13 cellular contexts compared by ENCODE assay signal in the genomic region with DNA sequence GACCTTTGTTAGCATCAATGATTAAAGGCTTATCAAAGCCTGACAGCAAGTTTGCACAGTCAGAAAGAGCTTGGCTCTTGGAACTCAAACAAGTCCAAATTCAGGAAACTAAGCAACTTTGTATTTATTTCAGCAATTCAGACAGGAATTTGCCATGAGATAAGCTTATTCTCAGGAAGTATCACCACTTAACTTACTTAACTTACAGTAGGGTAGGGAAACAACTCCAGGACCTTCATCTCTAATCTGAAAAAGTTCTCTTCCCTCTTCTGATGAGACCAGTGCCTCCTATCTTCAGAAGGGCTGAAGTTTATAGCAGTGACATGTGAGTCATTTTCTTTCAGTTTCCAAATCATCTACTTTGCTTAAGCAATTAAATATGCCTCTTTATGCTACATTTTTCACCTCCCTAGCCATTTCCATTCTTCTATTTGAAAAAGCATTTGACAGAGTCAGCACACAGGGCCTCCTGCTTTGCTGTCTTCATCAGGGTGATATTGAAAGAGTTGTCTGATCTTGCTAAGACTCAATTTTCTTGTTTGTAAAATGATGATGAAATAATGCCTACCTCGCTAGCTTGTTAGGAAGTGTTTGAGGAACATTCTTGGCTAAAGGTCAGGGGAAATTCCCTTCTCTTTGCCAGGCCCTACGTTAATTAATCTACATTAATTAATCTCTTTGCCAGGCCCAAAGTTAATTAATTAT.
DNase-seq lines count a peak whose midpoint lies in the region; ATAC-seq, FAIRE-seq and TF ChIP-seq lines count a peak whose summit lies in the region.
"Had no signal": no experiment of that assay in that cellular context is flagged by ENCODE, and none has a peak within 500 bp of the region (broad histone marks: within the 10 kb centered on the region; RNA-seq: fewer than 3 reads in every experiment).

No MANE protein-coding gene starts in this region.

- POLR2A ChIA-PET in A549 (lab: Yijun Ruan, JAX): no interaction called here

- H2AFZ ChIP-seq in GM23338 (peak overlapping the region; percentile 56; the same call in 1 of the 2 replicates), hepatocyte (peak overlapping the region; percentile 14)

- H3K4me1 Mint-ChIP-seq in GM23338: no peaks in the 10 kb centered on the region
- H3K4me1 Mint-ChIP-seq: memory B cell had no signal

- no peaks in the 10 kb centered on the region for H3K27me3 Mint-ChIP-seq in GM23338 (ENCODE audit: insufficient read depth, low read depth, poor library complexity)
- H3K27me3 Mint-ChIP-seq: CD4-positive, alpha-beta T cell; memory B cell; stimulated activated naive CD8-positive, alpha-beta T cell treated with anti-CD3 and anti-CD28 coated beads, Interleukin-15, Interleukin-2, amounts not matched to agents 100 ng/mL and 50 ng/mL, for 24 hours had no signal

- H3K4me3 Mint-ChIP-seq in GM23338: no peak overlapping the region
- H3K4me3 Mint-ChIP-seq: CD4-positive, alpha-beta T cell; memory B cell; stimulated activated naive CD8-positive, alpha-beta T cell treated with anti-CD3 and anti-CD28 coated beads, Interleukin-15, Interleukin-2, amounts not matched to agents 100 ng/mL and 50 ng/mL, for 24 hours had no signal

- no peak for TF ChIP-seq EP300 in A549 (IDR thresholded peaks at IDR 0.05)
- TF ChIP-seq EP300 in tibial nerve (IDR thresholded peaks at IDR 0.05): no peak

- no peak overlapping the region for H3K4me3 ChIP-seq in A549
- no peak overlapping the region for H3K4me3 ChIP-seq in GM23338
- H3K4me3 ChIP-seq in body of pancreas: no peak overlapping the region
- H3K4me3 ChIP-seq in hepatocyte: no peak overlapping the region
- H3K4me3 ChIP-seq in tibial nerve: no peak overlapping the region

- TF ChIP-seq CTCF in A549 (IDR thresholded peaks at IDR 0.05) (no peak), GM23338 (conservative IDR thresholded peaks at IDR 0.05; ENCODE audit: low read depth in 2 of 2) (no peak; a peak in 1 of 4 replicates), body of pancreas (IDR thresholded peaks at IDR 0.05) (peak in 5 of 7 experiments; percentile 10 to 40 (median 36)), hepatocyte (IDR thresholded peaks at IDR 0.05; ENCODE audit: poor library complexity) (peak; percentile 41), tibial nerve (IDR thresholded peaks at IDR 0.05) (no peak)

- ATAC-seq in A549 (peak in 1 of 2 experiments; percentile 47; a peak in 3 of 6 replicates), GM23338 (no peak), body of pancreas (peak; percentile 58), HG03139 (IDR thresholded peaks at IDR 0.05; ENCODE audit: unreplicated experiment) (no peak), HG03571 (IDR thresholded peaks at IDR 0.05; ENCODE audit: unreplicated experiment) (no peak)

- H3K79me2 ChIP-seq in GM23338 (replicated peaks; ENCODE audit: insufficient read depth) (no peaks in the 10 kb centered on the region), hepatocyte (no peaks in the 10 kb centered on the region)

- peaks cover 8% of the 10 kb centered on the region; the same call in 2 of the 3 replicates for H3K4me1 ChIP-seq in A549
- no peaks in the 10 kb centered on the region for H3K4me1 ChIP-seq in GM23338 (ENCODE audit: insufficient read depth)
- H3K4me1 ChIP-seq in body of pancreas: peaks cover 33% of the 10 kb centered on the region
- H3K4me1 ChIP-seq in hepatocyte (ENCODE audit: insufficient read depth): peaks cover 15% of the 10 kb centered on the region
- H3K4me1 ChIP-seq in tibial nerve: peaks cover 0 to 9% (median 0%) of the 10 kb centered on the region in 4 donors

- H3K9me3 ChIP-seq in A549 (no peaks in the 10 kb centered on the region), body of pancreas (no peaks in the 10 kb centered on the region), hepatocyte (ENCODE audit: low read depth) (no peaks in the 10 kb centered on the region), tibial nerve (no peaks in the 10 kb centered on the region)

- H3K4me2 ChIP-seq in A549: peak overlapping the region; percentile 3; the same call in 2 of the 3 replicates
- H3K4me2 ChIP-seq in GM23338: no peak overlapping the region
- H3K4me2 ChIP-seq in hepatocyte: peak overlapping the region; percentile 18

- TF ChIP-seq RAD21 in A549 (conservative IDR thresholded peaks at IDR 0.05 in 1 of 2, IDR thresholded peaks at IDR 0.05 in 1 of 2): no peak

- H3K9me3 Mint-ChIP-seq in GM23338: no peaks in the 10 kb centered on the region
- H3K9me3 Mint-ChIP-seq: memory B cell; stimulated activated naive CD8-positive, alpha-beta T cell treated with anti-CD3 and anti-CD28 coated beads, Interleukin-15, Interleukin-2, amounts not matched to agents 100 ng/mL and 50 ng/mL, for 24 hours had no signal

- CTCF ChIA-PET in A549 (lab: Yijun Ruan, JAX): no interaction called here

- H4K20me1 ChIP-seq in GM23338 (replicated peaks; ENCODE audit: insufficient read depth) (no peaks in the 10 kb centered on the region), hepatocyte (ENCODE audit: insufficient read depth, poor library complexity, severe bottlenecking) (no peaks in the 10 kb centered on the region)

- no peaks in the 10 kb centered on the region; the same call in 1 of the 2 replicates for H3K9me2 ChIP-seq in GM23338 (ENCODE audit: insufficient read depth)
- no peaks in the 10 kb centered on the region for H3K9me2 ChIP-seq in hepatocyte (replicated peaks; ENCODE audit: insufficient read depth)

- H3K27ac ChIP-seq in A549: peak overlapping the region; percentile 26 to 68; a peak in 3 of 6 replicates
- no peak overlapping the region for H3K27ac ChIP-seq in GM23338 (ENCODE audit: low read depth)
- peak overlapping the region in 3 of 4 donors; percentile 18 to 32 (median 32) for H3K27ac ChIP-seq in body of pancreas
- peak overlapping the region; percentile 50 for H3K27ac ChIP-seq in hepatocyte
- no peak overlapping the region for H3K27ac ChIP-seq in tibial nerve

- TF ChIP-seq POLR2A in A549 (IDR thresholded peaks at IDR 0.05; ENCODE audit: low read length) (no peak), body of pancreas (IDR thresholded peaks at IDR 0.05) (no peak), tibial nerve (IDR thresholded peaks at IDR 0.05) (no peak)

- intact Hi-C loops in body of pancreas (cut with DNase I): no loop called here

- WGBS in A549 (ENCODE audit: missing lambda C conversion rate): 53% methylated on average over 2 of the region's 2 CpGs
- WGBS in body of pancreas, 2 donors: 1 to 20% methylated on average over 2 of the region's 2 CpGs
- 72% methylated on average over 2 of the region's 2 CpGs for WGBS in hepatocyte (ENCODE audit: low lambda C conversion rate, missing lambda C conversion rate)
- WGBS in tibial nerve, 2 donors: 46% methylated on average over 2 of the region's 2 CpGs

- no peaks in the 10 kb centered on the region for H3K27me3 ChIP-seq in GM23338 (ENCODE audit: insufficient read depth)
- H3K27me3 ChIP-seq in body of pancreas: no peaks in the 10 kb centered on the region
- H3K27me3 ChIP-seq in hepatocyte: no peaks in the 10 kb centered on the region
- no peaks in the 10 kb centered on the region for H3K27me3 ChIP-seq in tibial nerve

- FAIRE-seq in A549 (lab: Jason Lieb, UNC) (no peak), HTR-8/SVneo (lab: Jason Lieb, UNC) (no peak)
- FAIRE-seq: endometrium had no signal

- no peaks in the 10 kb centered on the region for H3F3A ChIP-seq in GM23338 (replicated peaks; ENCODE audit: low read depth)

- no peak overlapping the region for H3K27ac Mint-ChIP-seq in GM23338
- H3K27ac Mint-ChIP-seq: CD4-positive, alpha-beta T cell; memory B cell; stimulated activated naive CD8-positive, alpha-beta T cell treated with anti-CD3 and anti-CD28 coated beads, Interleukin-15, Interleukin-2, amounts not matched to agents 100 ng/mL and 50 ng/mL, for 24 hours had no signal

- H3K36me3 Mint-ChIP-seq in GM23338 (ENCODE audit: low read depth): no peaks in the 10 kb centered on the region
- H3K36me3 Mint-ChIP-seq: memory B cell had no signal

- DNase-seq in A549 (ENCODE audit: low read depth in 1 of 2, low spot score in 1 of 2): peak in 1 of 2 experiments; percentile 18
- DNase-seq in GM23338 (ENCODE audit: low spot score): no peak
- no peak for DNase-seq in body of pancreas
- peak; percentile 24 for DNase-seq in hepatocyte (ENCODE audit: low spot score)
- DNase-seq in HTR-8/SVneo (ENCODE audit: insufficient read length, low spot score): no peak
- DNase-seq in tibial nerve (ENCODE audit: low spot score in 2 of 2): no peak
- DNase-seq: CD4-positive, alpha-beta T cell; stimulated activated CD4-positive, alpha-beta T cell treated with anti-CD3 and anti-CD28 coated beads, Interleukin-15, amount 100 ng/mL, for 24 hours had no signal

- H3K36me3 ChIP-seq in GM23338 (ENCODE audit: insufficient read depth) (no peaks in the 10 kb centered on the region), body of pancreas (replicated peaks in 1 of 2; ENCODE audit: insufficient read depth in 1 of 2, low read depth in 2 of 2) (no peaks in the 10 kb centered on the region), hepatocyte (replicated peaks; ENCODE audit: insufficient read depth, low read depth) (no peaks in the 10 kb centered on the region), tibial nerve (no peaks in the 10 kb centered on the region)

TF ChIP-seq in A549, 52 proteins besides CTCF, POLR2A, EP300 and RAD21:
- TF ChIP-seq HEYL (CRISPR knock-in tag; IDR thresholded peaks at IDR 0.05) (no peak), FOSL2 (IDR thresholded peaks at IDR 0.05) (no peak), FOSL2 (CRISPR knock-in tag; IDR thresholded peaks at IDR 0.05) (peak; percentile 45; the same call in 1 of the 2 replicates)

TF ChIP-seq in GM23338, 12 proteins besides CTCF, POLR2A, EP300 and RAD21 (continues in another document):
- TF ChIP-seq ZNF331 (CRISPR knock-in tag; IDR thresholded peaks at IDR 0.05; ENCODE audit: low read depth): no peak
- TF ChIP-seq, protein P1, sequence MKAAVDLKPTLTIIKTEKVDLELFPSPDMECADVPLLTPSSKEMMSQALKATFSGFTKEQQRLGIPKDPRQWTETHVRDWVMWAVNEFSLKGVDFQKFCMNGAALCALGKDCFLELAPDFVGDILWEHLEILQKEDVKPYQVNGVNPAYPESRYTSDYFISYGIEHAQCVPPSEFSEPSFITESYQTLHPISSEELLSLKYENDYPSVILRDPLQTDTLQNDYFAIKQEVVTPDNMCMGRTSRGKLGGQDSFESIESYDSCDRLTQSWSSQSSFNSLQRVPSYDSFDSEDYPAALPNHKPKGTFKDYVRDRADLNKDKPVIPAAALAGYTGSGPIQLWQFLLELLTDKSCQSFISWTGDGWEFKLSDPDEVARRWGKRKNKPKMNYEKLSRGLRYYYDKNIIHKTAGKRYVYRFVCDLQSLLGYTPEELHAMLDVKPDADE (IDR thresholded peaks at IDR 0.05): no peak
- TF ChIP-seq JUNB (IDR thresholded peaks at IDR 0.05; ENCODE audit: unreplicated experiment): no peak
- TF ChIP-seq STAT1 (IDR thresholded peaks at IDR 0.05; ENCODE audit: unreplicated experiment): no peak
- TF ChIP-seq EZH2phosphoT487 (IDR thresholded peaks at IDR 0.05; ENCODE audit: unreplicated experiment): no peak
- no peak for TF ChIP-seq ZNF114 (CRISPR knock-in tag; IDR thresholded peaks at IDR 0.05)
- no peak for TF ChIP-seq POLR2AphosphoS5 (IDR thresholded peaks at IDR 0.05; ENCODE audit: low read depth)
- TF ChIP-seq EZH2 (IDR thresholded peaks at IDR 0.05; ENCODE audit: low read depth, unreplicated experiment): no peak

Comparison
In these comparisons a context has a peak if more than half of its experiments do, and no peak if none do; other contexts are left out.
1. H3K27ac ChIP-seq: peak in A549 (2 of 2), body of pancreas (3 of 4) and hepatocyte (single experiment); none in GM23338 (single experiment) and tibial nerve (0 of 4).
2. CTCF ChIP-seq: peak in body of pancreas (5 of 7) and hepatocyte (single experiment); none in A549 (single experiment), GM23338 (0 of 2) and tibial nerve (0 of 5).